In the genomic region with DNA sequence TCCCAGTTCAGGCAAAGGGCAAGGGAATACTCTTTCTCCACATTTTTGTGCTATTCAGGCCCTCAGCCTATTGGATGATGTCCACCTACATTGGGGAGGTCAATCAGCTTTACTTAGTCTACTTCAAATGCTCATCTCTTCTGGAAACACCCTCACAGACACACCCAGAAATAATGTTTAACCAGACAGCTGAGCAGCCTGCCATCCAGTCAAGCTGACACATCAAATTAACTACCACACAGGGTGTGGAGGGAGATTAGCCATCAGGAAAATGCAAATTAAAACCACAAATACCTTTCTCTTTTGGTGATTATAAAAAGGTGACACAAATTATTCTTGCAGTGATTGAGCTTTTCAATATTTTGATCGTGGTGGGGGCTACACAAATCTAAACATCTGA, we compare ENCODE assay signal across 21 cellular contexts.
DNase-seq lines count a peak whose midpoint lies in the region; ATAC-seq lines count a peak whose summit lies in the region.
"Had no signal": no experiment of that assay in that cellular context is flagged by ENCODE, and none has a peak within 500 bp of the region (broad histone marks: within the 10 kb centered on the region; RNA-seq: fewer than 3 reads in every experiment).

No MANE protein-coding gene starts in this region.

- ATAC-seq in GM18511 (IDR thresholded peaks at IDR 0.05; ENCODE audit: unreplicated experiment) (peak; percentile 63), GM18909 (IDR thresholded peaks at IDR 0.05; ENCODE audit: poor library complexity, unreplicated experiment) (no peak), HG02870 (IDR thresholded peaks at IDR 0.05; ENCODE audit: unreplicated experiment) (no peak)
- ATAC-seq: Panc1 had no signal

- DNase-seq in SW480 (ENCODE audit: low spot score): peak; percentile 6
- DNase-seq in kidney tubule cell (ENCODE audit: low spot score): peak; percentile 80
- peak; percentile 83 for DNase-seq in renal cortical epithelial cell (ENCODE audit: low read depth)
- DNase-seq in NCI-H1436 treated with DMSO at 0.1 percent for 48 hours (lab: John Stamatoyannopoulos, UW): no peak
- DNase-seq: AML-193; CD4-positive, alpha-beta T cell; DMS53; GOT3; HFFc6; Karpas-422; NCI-H1105; NCI-H146; NCI-H1930; NCI-H2107; NCI-H524; NCI-H82; SHP77 had no signal
